Comparison of ENCODE assay signal across 24 cellular contexts in genomic region chr18:12325726-12326245, GRCh38.
"Had no signal": no experiment of that assay in that cellular context is flagged by ENCODE, and none has a peak within 500 bp of the region (broad histone marks: within the 10 kb centered on the region; RNA-seq: fewer than 3 reads in every experiment).

No MANE protein-coding gene starts in this region.

- H2AFZ ChIP-seq: neural progenitor cell had no signal

- H3K4me2 ChIP-seq: neural progenitor cell had no signal

- H3K9ac ChIP-seq: neural progenitor cell had no signal

- H3K9me3 Mint-ChIP-seq: activated CD4-positive, alpha-beta memory T cell treated with anti-CD3 and anti-CD28 coated beads, Interleukin-2, amount 10 ng/mL, durations not matched to agents 7 days and 5 days; activated naive CD8-positive, alpha-beta T cell treated with anti-CD3 and anti-CD28 coated beads for 36 hours; activated T-helper 1 cell treated with anti-CD3 and anti-CD28 coated beads, Interleukin-12 subunit alpha, Interleukin-12 subunit beta, Interleukin-2, Interleukin-4 antibody, amounts not matched to agents 30 ng/mL and 10 ng/mL and 1 ng/mL, durations not matched to agents 14 hours and 24 hours and 36 hours; dendritic cell treated with granulocyte-macrophage colony-stimulating factor and Interleukin-4, amounts not matched to agents 40 ng/mL and 50 ng/mL, for 4 days; immature natural killer cell; naive B cell; neural progenitor cell; stimulated activated naive B cell treated with anti-CD40 and anti-IgM and Interleukin-4, amounts not matched to agents 10 μg/mL and 1 μg/mL and 100 μg/mL, for 72 hours; WTC11 had no signal

- H3K9me3 ChIP-seq: heart left ventricle, pancreas had no signal

- H3K27me3 Mint-ChIP-seq: activated CD4-positive, alpha-beta memory T cell treated with anti-CD3 and anti-CD28 coated beads, Interleukin-2, amount 10 ng/mL, durations not matched to agents 7 days and 5 days; activated naive CD8-positive, alpha-beta T cell treated with anti-CD3 and anti-CD28 coated beads for 36 hours; dendritic cell treated with granulocyte-macrophage colony-stimulating factor and Interleukin-4, amounts not matched to agents 40 ng/mL and 50 ng/mL, for 4 days; naive B cell; stimulated activated naive B cell treated with anti-CD40 and anti-IgM and Interleukin-4, amounts not matched to agents 10 μg/mL and 1 μg/mL and 100 μg/mL, for 72 hours; T-helper 17 cell had no signal

- H3K27ac Mint-ChIP-seq: activated CD4-positive, alpha-beta memory T cell treated with anti-CD3 and anti-CD28 coated beads, Interleukin-2, amount 10 ng/mL, durations not matched to agents 7 days and 5 days; activated naive CD8-positive, alpha-beta T cell treated with anti-CD3 and anti-CD28 coated beads for 36 hours; activated T-helper 1 cell treated with anti-CD3 and anti-CD28 coated beads, Interleukin-12 subunit alpha, Interleukin-12 subunit beta, Interleukin-2, Interleukin-4 antibody, amounts not matched to agents 30 ng/mL and 10 ng/mL and 1 ng/mL, durations not matched to agents 14 hours and 24 hours and 36 hours; dendritic cell treated with granulocyte-macrophage colony-stimulating factor and Interleukin-4, amounts not matched to agents 40 ng/mL and 50 ng/mL, for 4 days; naive B cell; neural progenitor cell; T-helper 17 cell; WTC11 had no signal

- FAIRE-seq: frontal cortex, pancreas, TTC549 had no signal

- H3K4me3 ChIP-seq: heart left ventricle, lung, neural progenitor cell, pancreas, skin epidermis had no signal

- H3K27ac ChIP-seq: brain microvascular endothelial cell, neural progenitor cell, pancreas, skin epidermis had no signal

- H3K4me3 Mint-ChIP-seq: activated CD4-positive, alpha-beta memory T cell treated with anti-CD3 and anti-CD28 coated beads, Interleukin-2, amount 10 ng/mL, durations not matched to agents 7 days and 5 days; activated naive CD8-positive, alpha-beta T cell treated with anti-CD3 and anti-CD28 coated beads for 36 hours; activated T-helper 1 cell treated with anti-CD3 and anti-CD28 coated beads, Interleukin-12 subunit alpha, Interleukin-12 subunit beta, Interleukin-2, Interleukin-4 antibody, amounts not matched to agents 30 ng/mL and 10 ng/mL and 1 ng/mL, durations not matched to agents 14 hours and 24 hours and 36 hours; dendritic cell treated with granulocyte-macrophage colony-stimulating factor and Interleukin-4, amounts not matched to agents 40 ng/mL and 50 ng/mL, for 4 days; immature natural killer cell; naive B cell; stimulated activated naive B cell treated with anti-CD40 and anti-IgM and Interleukin-4, amounts not matched to agents 10 μg/mL and 1 μg/mL and 100 μg/mL, for 72 hours; T-helper 17 cell; WTC11 had no signal

- ATAC-seq: pancreas; stimulated activated naive B cell treated with anti-CD40 and anti-IgM and Interleukin-4, amounts not matched to agents 10 μg/mL and 1 μg/mL and 100 μg/mL, for 72 hours; T-helper 17 cell; WTC11 had no signal

- H3K4me1 ChIP-seq: neural progenitor cell, pancreas had no signal

- DNase-seq: activated CD4-positive, alpha-beta memory T cell treated with anti-CD3 and anti-CD28 coated beads, Interleukin-2, amount 10 ng/mL, durations not matched to agents 7 days and 5 days; activated CD4-positive, alpha-beta T cell treated with anti-CD3 and anti-CD28 coated beads for 4 hours; activated naive CD8-positive, alpha-beta T cell treated with anti-CD3 and anti-CD28 coated beads for 36 hours; brain microvascular endothelial cell; cerebellar nuclear complex; effector memory CD4-positive, alpha-beta T cell; immature natural killer cell; naive B cell; stimulated activated CD4-positive, alpha-beta T cell treated with anti-CD3 and anti-CD28 coated beads, Interleukin-15, amount 100 ng/mL, for 24 hours; stimulated activated CD4-positive, alpha-beta T cell treated with anti-CD3 and anti-CD28 coated beads, Interleukin-4, amount 100 ng/mL, for 1 hour; stimulated activated naive B cell treated with anti-CD40 and anti-IgM and Interleukin-4, amounts not matched to agents 10 μg/mL and 1 μg/mL and 100 μg/mL, for 72 hours; substantia nigra; T-helper 17 cell; trophoblast cell had no signal

- H3K27me3 ChIP-seq: brain microvascular endothelial cell, heart left ventricle, neural progenitor cell, pancreas had no signal
